ENCODE assay signal across 7 cellular contexts in the genomic region with DNA sequence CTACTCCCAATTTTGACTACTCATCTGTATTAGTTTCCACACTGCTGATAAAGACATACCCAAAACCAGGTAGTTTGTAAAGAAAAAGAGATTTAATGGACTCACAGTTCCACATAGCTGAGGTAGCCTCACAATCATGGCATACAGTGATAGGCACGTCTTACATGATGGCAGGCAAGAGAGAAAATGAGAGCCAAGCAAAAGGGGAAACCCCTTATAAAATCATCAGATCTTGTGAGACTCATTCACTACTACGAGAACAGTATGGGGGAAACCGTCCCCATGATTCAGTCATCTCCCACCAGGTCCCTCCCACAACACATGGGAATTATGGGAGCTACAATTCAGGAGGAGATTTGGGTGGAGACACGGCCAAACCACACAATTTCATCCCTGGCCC. TPM values are rescaled to one million over a fixed set of nuclear protein-coding genes. Genes with fewer than 3 reads are reported as not detected.
DNase-seq lines count a peak whose midpoint lies in the region; ATAC-seq and TF ChIP-seq lines count a peak whose summit lies in the region.
"Not testable (repeated sequence)": the region's sequence is repeated elsewhere in the genome, so short reads cannot be mapped to it uniquely, and the experiment has no call there.

No MANE protein-coding gene starts in this region.

- H3K27ac Mint-ChIP-seq in CD4-positive, alpha-beta memory T cell: peak overlapping the region in 4 of 7 donors; percentile 31 to 82 (median 56)
- peak overlapping the region; percentile 62 for H3K27ac Mint-ChIP-seq in T-helper 1 cell treated with Interleukin-12 subunit alpha and Interleukin-12 subunit beta and Interleukin-4 antibody, amounts not matched to agents 30 μg/mL and 1 μg/mL, for 36 hours
- H3K27ac Mint-ChIP-seq in activated CD8-positive, alpha-beta T cell treated with anti-CD3 and anti-CD28 coated beads for 36 hours: peak overlapping the region; percentile 84
- peak overlapping the region; percentile 5 for H3K27ac Mint-ChIP-seq in activated T-helper 2 cell treated with anti-CD3 and anti-CD28 coated beads, Interferon-gamma antibody, Interleukin-2, Interleukin-4, amounts not matched to agents 10 μg/mL and 5 μg/mL and 100 μg/mL, durations not matched to agents 14 hours and 24 hours and 36 hours
- H3K27ac Mint-ChIP-seq in activated naive CD8-positive, alpha-beta T cell treated with anti-CD3 and anti-CD28 coated beads for 36 hours: peak overlapping the region; percentile 80
- H3K27ac Mint-ChIP-seq in naive B cell: peak overlapping the region; percentile 39 to 83 (median 68)
- H3K27ac Mint-ChIP-seq in stimulated activated naive B cell treated with anti-CD40 and anti-IgM and Interleukin-4, amounts not matched to agents 10 μg/mL and 1 μg/mL and 100 μg/mL, for 72 hours: peak overlapping the region; percentile 85

- H3K4me1 Mint-ChIP-seq in CD4-positive, alpha-beta memory T cell: peaks cover 40 to 80% (median 64%) of the 10 kb centered on the region in 4 donors
- H3K4me1 Mint-ChIP-seq in T-helper 1 cell treated with Interleukin-12 subunit alpha and Interleukin-12 subunit beta and Interleukin-4 antibody, amounts not matched to agents 30 μg/mL and 1 μg/mL, for 36 hours (ENCODE audit: low read depth): peaks cover 35% of the 10 kb centered on the region
- peaks cover 78% of the 10 kb centered on the region for H3K4me1 Mint-ChIP-seq in activated CD8-positive, alpha-beta T cell treated with anti-CD3 and anti-CD28 coated beads for 36 hours (ENCODE audit: low read depth)
- H3K4me1 Mint-ChIP-seq in activated T-helper 2 cell treated with anti-CD3 and anti-CD28 coated beads, Interferon-gamma antibody, Interleukin-2, Interleukin-4, amounts not matched to agents 10 μg/mL and 5 μg/mL and 100 μg/mL, durations not matched to agents 14 hours and 24 hours and 36 hours (ENCODE audit: low read depth): peaks cover 31% of the 10 kb centered on the region
- H3K4me1 Mint-ChIP-seq in activated naive CD8-positive, alpha-beta T cell treated with anti-CD3 and anti-CD28 coated beads for 36 hours: peaks cover 70% of the 10 kb centered on the region
- H3K4me1 Mint-ChIP-seq in naive B cell: peaks cover 54 to 79% (median 74%) of the 10 kb centered on the region in 3 donors
- H3K4me1 Mint-ChIP-seq in stimulated activated naive B cell treated with anti-CD40 and anti-IgM and Interleukin-4, amounts not matched to agents 10 μg/mL and 1 μg/mL and 100 μg/mL, for 72 hours: peaks cover 42 to 75% of the 10 kb centered on the region in 2 donors

- H3K36me3 ChIP-seq in CD4-positive, alpha-beta memory T cell (ENCODE audit: insufficient read depth, low read length): not testable (repeated sequence)

- not testable (repeated sequence) for H3K27me3 ChIP-seq in CD4-positive, alpha-beta memory T cell (ENCODE audit: insufficient read depth, low read length)

- intact Hi-C loops in CD4-positive, alpha-beta memory T cell (cut with micrococcal nuclease): loop anchor here (1.0 kb wide), 1 partner anchor 8 kb away; no protein-coding TSS in a partner anchor
- intact Hi-C loops in activated CD8-positive, alpha-beta T cell treated with anti-CD3 and anti-CD28 coated beads for 36 hours (cut with micrococcal nuclease): not testable (repeated sequence)
- intact Hi-C loops in activated T-helper 2 cell treated with anti-CD3 and anti-CD28 coated beads, Interferon-gamma antibody, Interleukin-2, Interleukin-4, amounts not matched to agents 10 μg/mL and 5 μg/mL and 100 μg/mL, durations not matched to agents 14 hours and 24 hours and 36 hours (cut with micrococcal nuclease): loop anchor here (2.0 kb wide), 1 partner anchor 13 kb away; no protein-coding TSS in a partner anchor

- H3K9me3 ChIP-seq in CD4-positive, alpha-beta memory T cell (ENCODE audit: control insufficient read depth in 1 of 2, low read length in 2 of 2): not testable (repeated sequence)

- peaks cover 58 to 77% of the 10 kb centered on the region in 2 donors for H3K36me3 Mint-ChIP-seq in CD4-positive, alpha-beta memory T cell
- H3K36me3 Mint-ChIP-seq in T-helper 1 cell treated with Interleukin-12 subunit alpha and Interleukin-12 subunit beta and Interleukin-4 antibody, amounts not matched to agents 30 μg/mL and 1 μg/mL, for 36 hours (ENCODE audit: low read depth): peaks cover 81% of the 10 kb centered on the region
- H3K36me3 Mint-ChIP-seq in activated CD8-positive, alpha-beta T cell treated with anti-CD3 and anti-CD28 coated beads for 36 hours (ENCODE audit: low read depth): peaks cover 90% of the 10 kb centered on the region
- H3K36me3 Mint-ChIP-seq in activated T-helper 2 cell treated with anti-CD3 and anti-CD28 coated beads, Interferon-gamma antibody, Interleukin-2, Interleukin-4, amounts not matched to agents 10 μg/mL and 5 μg/mL and 100 μg/mL, durations not matched to agents 14 hours and 24 hours and 36 hours (ENCODE audit: low read depth): peaks cover 94% of the 10 kb centered on the region
- H3K36me3 Mint-ChIP-seq in activated naive CD8-positive, alpha-beta T cell treated with anti-CD3 and anti-CD28 coated beads for 36 hours: peaks cover 97% of the 10 kb centered on the region
- H3K36me3 Mint-ChIP-seq in naive B cell: peaks cover 35 to 43% of the 10 kb centered on the region in 2 donors
- H3K36me3 Mint-ChIP-seq in stimulated activated naive B cell treated with anti-CD40 and anti-IgM and Interleukin-4, amounts not matched to agents 10 μg/mL and 1 μg/mL and 100 μg/mL, for 72 hours: peaks cover 75 to 88% of the 10 kb centered on the region in 2 donors

- peaks cover 3 to 39% (median 26%) of the 10 kb centered on the region in 8 donors for H3K9me3 Mint-ChIP-seq in CD4-positive, alpha-beta memory T cell
- peaks cover 34% of the 10 kb centered on the region for H3K9me3 Mint-ChIP-seq in T-helper 1 cell treated with Interleukin-12 subunit alpha and Interleukin-12 subunit beta and Interleukin-4 antibody, amounts not matched to agents 30 μg/mL and 1 μg/mL, for 36 hours
- peaks cover 41% of the 10 kb centered on the region for H3K9me3 Mint-ChIP-seq in activated CD8-positive, alpha-beta T cell treated with anti-CD3 and anti-CD28 coated beads for 36 hours
- peaks cover 40% of the 10 kb centered on the region for H3K9me3 Mint-ChIP-seq in activated T-helper 2 cell treated with anti-CD3 and anti-CD28 coated beads, Interferon-gamma antibody, Interleukin-2, Interleukin-4, amounts not matched to agents 10 μg/mL and 5 μg/mL and 100 μg/mL, durations not matched to agents 14 hours and 24 hours and 36 hours
- peaks cover 42% of the 10 kb centered on the region for H3K9me3 Mint-ChIP-seq in activated naive CD8-positive, alpha-beta T cell treated with anti-CD3 and anti-CD28 coated beads for 36 hours
- H3K9me3 Mint-ChIP-seq in naive B cell: peaks cover 8 to 40% (median 24%) of the 10 kb centered on the region in 7 donors
- peaks cover 18 to 22% of the 10 kb centered on the region in 2 donors for H3K9me3 Mint-ChIP-seq in stimulated activated naive B cell treated with anti-CD40 and anti-IgM and Interleukin-4, amounts not matched to agents 10 μg/mL and 1 μg/mL and 100 μg/mL, for 72 hours

- H3K4me1 ChIP-seq in CD4-positive, alpha-beta memory T cell (ENCODE audit: insufficient read depth, low read length): peaks cover 53% of the 10 kb centered on the region

- POLR2A ChIA-PET in CD4-positive, alpha-beta memory T cell (lab: Charles Lee; ENCODE audit: partially characterized antibody): interaction anchor here (3.0 to 6.4 kb wide), 3 partner anchors 9 to 15 kb away, joined by 10 to 47 read pairs (median 19); a partner anchor contains a TSS
- POLR2A ChIA-PET in activated CD8-positive, alpha-beta T cell treated with anti-CD3 and anti-CD28 coated beads for 36 hours (lab: Charles Lee): interaction anchor here (1.0 to 4.5 kb wide), 3 partner anchors 8 to 14 kb away, joined by 3 to 50 read pairs (median 38); a partner anchor contains a TSS

- not testable (repeated sequence) for H3K27ac ChIP-seq in CD4-positive, alpha-beta memory T cell (ENCODE audit: low read depth, low read length)

- H3K4me3 ChIP-seq in CD4-positive, alpha-beta memory T cell (ENCODE audit: low read length in 2 of 2): not testable (repeated sequence)

- DNase-seq in CD4-positive, alpha-beta memory T cell; activated T-helper 2 cell treated with anti-CD3 and anti-CD28 coated beads, Interferon-gamma antibody, Interleukin-2, Interleukin-4, amounts not matched to agents 10 μg/mL and 5 μg/mL and 100 μg/mL, durations not matched to agents 14 hours and 24 hours and 36 hours (ENCODE audit: low spot score); activated naive CD8-positive, alpha-beta T cell treated with anti-CD3 and anti-CD28 coated beads for 36 hours; naive B cell; stimulated activated naive B cell treated with anti-CD40 and anti-IgM and Interleukin-4, amounts not matched to agents 10 μg/mL and 1 μg/mL and 100 μg/mL, for 72 hours: not testable (repeated sequence)
- DNase-seq in activated CD8-positive, alpha-beta T cell treated with anti-CD3 and anti-CD28 coated beads for 36 hours: peak; percentile 34

- ATAC-seq in activated CD8-positive, alpha-beta T cell treated with anti-CD3 and anti-CD28 coated beads for 36 hours: peak; percentile 50
- not testable (repeated sequence) for ATAC-seq in naive B cell (ENCODE audit: low read depth in 2 of 2); stimulated activated naive B cell treated with anti-CD40 and anti-IgM and Interleukin-4, amounts not matched to agents 10 μg/mL and 1 μg/mL and 100 μg/mL, for 72 hours (replicated peaks)

- not testable (repeated sequence) for H3K27me3 Mint-ChIP-seq in CD4-positive, alpha-beta memory T cell; T-helper 1 cell treated with Interleukin-12 subunit alpha and Interleukin-12 subunit beta and Interleukin-4 antibody, amounts not matched to agents 30 μg/mL and 1 μg/mL, for 36 hours (ENCODE audit: low read depth); activated CD8-positive, alpha-beta T cell treated with anti-CD3 and anti-CD28 coated beads for 36 hours; activated T-helper 2 cell treated with anti-CD3 and anti-CD28 coated beads, Interferon-gamma antibody, Interleukin-2, Interleukin-4, amounts not matched to agents 10 μg/mL and 5 μg/mL and 100 μg/mL, durations not matched to agents 14 hours and 24 hours and 36 hours (ENCODE audit: low read depth); activated naive CD8-positive, alpha-beta T cell treated with anti-CD3 and anti-CD28 coated beads for 36 hours; naive B cell; stimulated activated naive B cell treated with anti-CD40 and anti-IgM and Interleukin-4, amounts not matched to agents 10 μg/mL and 1 μg/mL and 100 μg/mL, for 72 hours

- peak overlapping the region in 2 of 8 donors; percentile 7 to 48 for H3K4me3 Mint-ChIP-seq in CD4-positive, alpha-beta memory T cell
- not testable (repeated sequence) for H3K4me3 Mint-ChIP-seq in T-helper 1 cell treated with Interleukin-12 subunit alpha and Interleukin-12 subunit beta and Interleukin-4 antibody, amounts not matched to agents 30 μg/mL and 1 μg/mL, for 36 hours; activated CD8-positive, alpha-beta T cell treated with anti-CD3 and anti-CD28 coated beads for 36 hours; activated T-helper 2 cell treated with anti-CD3 and anti-CD28 coated beads, Interferon-gamma antibody, Interleukin-2, Interleukin-4, amounts not matched to agents 10 μg/mL and 5 μg/mL and 100 μg/mL, durations not matched to agents 14 hours and 24 hours and 36 hours (ENCODE audit: low read depth); activated naive CD8-positive, alpha-beta T cell treated with anti-CD3 and anti-CD28 coated beads for 36 hours
- peak overlapping the region in 2 of 8 donors; percentile 22 to 32 for H3K4me3 Mint-ChIP-seq in naive B cell
- H3K4me3 Mint-ChIP-seq in stimulated activated naive B cell treated with anti-CD40 and anti-IgM and Interleukin-4, amounts not matched to agents 10 μg/mL and 1 μg/mL and 100 μg/mL, for 72 hours: peak overlapping the region in 1 of 2 donors; percentile 44

- CTCF ChIA-PET in CD4-positive, alpha-beta memory T cell (lab: Charles Lee; ENCODE audit: partially characterized antibody): interaction anchor here (1.6 kb wide), 1 partner anchor 11 kb away, joined by 3 read pairs; no protein-coding TSS in a partner anchor
- CTCF ChIA-PET in activated CD8-positive, alpha-beta T cell treated with anti-CD3 and anti-CD28 coated beads for 36 hours (lab: Charles Lee): interaction anchor here (1.1 to 1.7 kb wide), 2 partner anchors 13 to 17 kb away, joined by 3 read pairs; no protein-coding TSS in a partner anchor

- TF ChIP-seq CTCF in activated CD8-positive, alpha-beta T cell treated with anti-CD3 and anti-CD28 coated beads for 36 hours (IDR thresholded peaks at IDR 0.05): not testable (repeated sequence)

RNA-seq across cellular contexts. Expression of a gene that starts 15.6 kb away (rescaled TPM):
- total RNA-seq in CD4-positive, alpha-beta memory T cell: 100 to 1,000 TPM; 103 to 105 TPM
- polyA plus RNA-seq in CD4-positive, alpha-beta memory T cell: 10 to 100 TPM; 81.3 to 90.4 TPM
- total RNA-seq in activated CD8-positive, alpha-beta T cell treated with anti-CD3 and anti-CD28 coated beads for 36 hours: 10 to 100 TPM; 67.0 to 67.2 TPM
- 41.8 and 43.8 TPM in 2 replicates for total RNA-seq in activated T-helper 2 cell treated with anti-CD3 and anti-CD28 coated beads, Interferon-gamma antibody, Interleukin-2, Interleukin-4, amounts not matched to agents 10 μg/mL and 5 μg/mL and 100 μg/mL, durations not matched to agents 14 hours and 24 hours and 36 hours
- 10 to 100 TPM; 86.3 to 94.9 TPM for total RNA-seq in activated naive CD8-positive, alpha-beta T cell treated with anti-CD3 and anti-CD28 coated beads for 36 hours
- 100 to 1,000 TPM; 135 to 209 (median 173) TPM for polyA plus RNA-seq in naive B cell (ENCODE audit: low read depth in 6 of 6)

RNA-seq across cellular contexts. Expression of a gene that starts 51.7 kb away (rescaled TPM):
- total RNA-seq in CD4-positive, alpha-beta memory T cell: 100 to 1,000 TPM; 173 to 183 TPM
- 10 to 100 TPM; 13.2 to 28.5 TPM for polyA plus RNA-seq in CD4-positive, alpha-beta memory T cell
- total RNA-seq in activated CD8-positive, alpha-beta T cell treated with anti-CD3 and anti-CD28 coated beads for 36 hours: 10 to 100 TPM; 63.0 to 65.1 TPM
- total RNA-seq in activated T-helper 2 cell treated with anti-CD3 and anti-CD28 coated beads, Interferon-gamma antibody, Interleukin-2, Interleukin-4, amounts not matched to agents 10 μg/mL and 5 μg/mL and 100 μg/mL, durations not matched to agents 14 hours and 24 hours and 36 hours: 103 and 112 TPM in 2 replicates
- total RNA-seq in activated naive CD8-positive, alpha-beta T cell treated with anti-CD3 and anti-CD28 coated beads for 36 hours: 10 to 100 TPM; 57.1 to 59.9 TPM
- 10 to 100 TPM; 25.3 to 76.6 (median 45.2) TPM for polyA plus RNA-seq in naive B cell (ENCODE audit: low read depth in 6 of 6)

Comparison
In these comparisons a context has a peak if more than half of its experiments do, and no peak if none do; other contexts are left out.
1. H3K27ac Mint-ChIP-seq: peak in every context shown above with its lines; median percentile 85 in stimulated activated naive B cell treated with anti-CD40 and anti-IgM and Interleukin-4, amounts not matched to agents 10 μg/mL and 1 μg/mL and 100 μg/mL, for 72 hours; 84 in activated CD8-positive, alpha-beta T cell treated with anti-CD3 and anti-CD28 coated beads for 36 hours; 80 in activated naive CD8-positive, alpha-beta T cell treated with anti-CD3 and anti-CD28 coated beads for 36 hours; 68 in naive B cell; 62 in T-helper 1 cell treated with Interleukin-12 subunit alpha and Interleukin-12 subunit beta and Interleukin-4 antibody, amounts not matched to agents 30 μg/mL and 1 μg/mL, for 36 hours; 56 in CD4-positive, alpha-beta memory T cell; 5 in activated T-helper 2 cell treated with anti-CD3 and anti-CD28 coated beads, Interferon-gamma antibody, Interleukin-2, Interleukin-4, amounts not matched to agents 10 μg/mL and 5 μg/mL and 100 μg/mL, durations not matched to agents 14 hours and 24 hours and 36 hours.